In the genomic region with DNA sequence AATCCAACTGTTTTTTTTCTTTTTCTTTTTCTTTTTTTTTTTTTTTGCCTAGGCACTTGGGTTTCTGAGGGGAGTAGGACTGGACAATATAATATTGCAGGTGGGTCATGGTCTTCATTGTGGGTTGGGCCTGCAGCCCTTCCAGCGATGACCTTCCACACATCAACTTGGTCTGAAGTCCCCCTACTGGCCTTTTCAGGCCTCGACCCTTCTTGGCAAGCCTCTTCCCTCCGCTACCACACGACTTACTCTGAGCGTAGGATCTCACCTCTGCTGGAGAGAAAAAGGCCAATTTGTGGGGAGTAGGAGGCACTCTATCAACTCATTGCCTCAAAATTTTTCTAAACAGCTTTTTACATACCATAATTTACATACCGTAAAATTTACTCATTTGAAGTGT, we compare ENCODE assay signal across 2 cellular contexts.
A peak's percentile ranks its signal among the peaks of the same experiment; 100 is the strongest.
TF ChIP-seq lines count a peak whose summit lies in the region.

No MANE protein-coding gene starts in this region.

TF ChIP-seq in HepG2, 621 proteins besides CTCF, POLR2A, EP300 and RAD21:
- TF ChIP-seq, protein P1, sequence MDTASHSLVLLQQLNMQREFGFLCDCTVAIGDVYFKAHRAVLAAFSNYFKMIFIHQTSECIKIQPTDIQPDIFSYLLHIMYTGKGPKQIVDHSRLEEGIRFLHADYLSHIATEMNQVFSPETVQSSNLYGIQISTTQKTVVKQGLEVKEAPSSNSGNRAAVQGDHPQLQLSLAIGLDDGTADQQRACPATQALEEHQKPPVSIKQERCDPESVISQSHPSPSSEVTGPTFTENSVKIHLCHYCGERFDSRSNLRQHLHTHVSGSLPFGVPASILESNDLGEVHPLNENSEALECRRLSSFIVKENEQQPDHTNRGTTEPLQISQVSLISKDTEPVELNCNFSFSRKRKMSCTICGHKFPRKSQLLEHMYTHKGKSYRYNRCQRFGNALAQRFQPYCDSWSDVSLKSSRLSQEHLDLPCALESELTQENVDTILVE (CRISPR knock-in tag; IDR thresholded peaks at IDR 0.05) = no peak
- peak; percentile 26; the same call in 1 of the 2 replicates for TF ChIP-seq STAG1 (CRISPR knock-in tag; IDR thresholded peaks at IDR 0.05)

TF ChIP-seq in H1, 55 proteins besides CTCF, POLR2A, EP300 and RAD21:
- TF ChIP-seq CHD7 (IDR thresholded peaks at IDR 0.05; ENCODE audit: insufficient replicate concordance, low read length) (no peak), POLR2AphosphoS5 (IDR thresholded peaks at IDR 0.05; ENCODE audit: low read depth, low read length) (no peak), SRF (IDR thresholded peaks at IDR 0.05; ENCODE audit: low read depth, low read length) (no peak), GABPA (IDR thresholded peaks at IDR 0.05; ENCODE audit: borderline replicate concordance, insufficient read depth, low read length) (no peak), YY1 (IDR thresholded peaks at IDR 0.05; ENCODE audit: low read depth, low read length) (no peak), ATF2 (IDR thresholded peaks at IDR 0.05; ENCODE audit: low read length) (no peak), SP2 (IDR thresholded peaks at IDR 0.05; ENCODE audit: low read length) (no peak), CBX8 (IDR thresholded peaks at IDR 0.05; ENCODE audit: borderline replicate concordance, low read depth, low read length) (no peak), PHF8 (conservative IDR thresholded peaks at IDR 0.05; ENCODE audit: low read depth, low read length) (no peak), KDM5A (IDR thresholded peaks at IDR 0.05; ENCODE audit: low read length) (no peak), SP1 (IDR thresholded peaks at IDR 0.05; ENCODE audit: low read depth, low read length) (no peak), SIN3A (conservative IDR thresholded peaks at IDR 0.05 in 1 of 2, IDR thresholded peaks at IDR 0.05 in 1 of 2; ENCODE audit: low read depth in 1 of 2, low read length in 2 of 2) (no peak), USF2 (IDR thresholded peaks at IDR 0.05; ENCODE audit: low read length) (no peak), EGR1 (IDR thresholded peaks at IDR 0.05; ENCODE audit: borderline replicate concordance, low read depth, low read length) (no peak), TEAD4 (IDR thresholded peaks at IDR 0.05; ENCODE audit: low read depth, low read length) (no peak), TBP (IDR thresholded peaks at IDR 0.05; ENCODE audit: low read depth, low read length) (no peak), TCF12 (IDR thresholded peaks at IDR 0.05; ENCODE audit: low read depth, low read length) (no peak)
